In the genomic region with DNA sequence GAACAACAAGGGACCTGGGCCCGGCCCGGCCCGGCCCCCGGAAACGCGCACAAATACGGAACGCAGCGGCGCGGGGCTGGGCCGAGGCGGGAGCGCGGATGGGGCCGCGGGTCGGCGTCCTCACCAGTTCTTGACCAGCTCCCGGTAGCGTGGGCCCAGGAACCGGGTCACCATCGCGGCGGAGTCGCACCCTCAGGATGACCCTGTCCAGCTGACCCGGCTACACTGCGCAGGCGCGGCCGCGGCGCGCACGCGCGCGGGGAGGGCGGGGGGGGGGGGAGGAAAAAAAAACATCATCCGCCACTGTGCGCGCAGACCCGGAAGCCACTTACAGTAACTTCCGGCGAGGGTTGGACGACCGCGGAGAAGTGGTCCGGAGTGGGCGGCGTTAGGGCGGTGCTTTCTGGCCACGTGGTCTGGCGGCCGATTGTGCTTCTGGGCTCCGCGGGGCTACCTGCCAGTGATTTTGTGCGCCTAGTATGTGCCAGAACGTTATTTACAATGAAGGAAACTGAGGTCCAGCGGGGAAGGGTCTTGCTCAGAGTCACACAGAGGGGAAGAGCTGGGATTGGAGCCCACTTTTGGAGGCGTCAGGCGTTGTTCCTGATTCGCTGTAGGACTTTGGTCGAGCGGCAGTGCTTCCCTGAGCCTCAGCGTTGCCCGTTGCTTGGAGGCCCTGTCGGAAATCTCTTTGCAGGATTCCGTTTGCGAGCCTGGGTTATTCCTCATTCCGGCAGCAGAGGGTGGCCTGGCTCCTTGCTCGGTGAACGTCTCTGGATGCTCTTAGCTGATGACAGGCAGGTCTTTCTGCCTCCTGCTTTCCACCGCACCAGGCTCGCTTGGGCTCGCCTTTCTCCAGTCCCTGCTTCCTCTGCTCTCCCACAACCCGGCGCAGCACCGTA, we compare ENCODE assay signal across 1 cellular context.
TF ChIP-seq lines count a peak whose summit lies in the region.

UQCR11 (minus strand) TSS at position 227 of the 902 bp plus-strand sequence; CDS start at position 174, 53 bp downstream.

TF ChIP-seq in HepG2, 621 proteins besides CTCF, POLR2A, EP300 and RAD21 (continued from another document and continues in another):
- TF ChIP-seq, protein P1, sequence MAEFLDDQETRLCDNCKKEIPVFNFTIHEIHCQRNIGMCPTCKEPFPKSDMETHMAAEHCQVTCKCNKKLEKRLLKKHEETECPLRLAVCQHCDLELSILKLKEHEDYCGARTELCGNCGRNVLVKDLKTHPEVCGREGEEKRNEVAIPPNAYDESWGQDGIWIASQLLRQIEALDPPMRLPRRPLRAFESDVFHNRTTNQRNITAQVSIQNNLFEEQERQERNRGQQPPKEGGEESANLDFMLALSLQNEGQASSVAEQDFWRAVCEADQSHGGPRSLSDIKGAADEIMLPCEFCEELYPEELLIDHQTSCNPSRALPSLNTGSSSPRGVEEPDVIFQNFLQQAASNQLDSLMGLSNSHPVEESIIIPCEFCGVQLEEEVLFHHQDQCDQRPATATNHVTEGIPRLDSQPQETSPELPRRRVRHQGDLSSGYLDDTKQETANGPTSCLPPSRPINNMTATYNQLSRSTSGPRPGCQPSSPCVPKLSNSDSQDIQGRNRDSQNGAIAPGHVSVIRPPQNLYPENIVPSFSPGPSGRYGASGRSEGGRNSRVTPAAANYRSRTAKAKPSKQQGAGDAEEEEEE (CRISPR knock-in tag; IDR thresholded peaks at IDR 0.05; ENCODE audit: borderline replicate concordance), result no peak
- TF ChIP-seq POGK (CRISPR knock-in tag; conservative IDR thresholded peaks at IDR 0.05) (peak; percentile 75; the same call in 1 of the 2 replicates), MED8 (CRISPR knock-in tag; IDR thresholded peaks at IDR 0.05; ENCODE audit: insufficient replicate concordance) (no peak), ZNF703 (CRISPR knock-in tag; IDR thresholded peaks at IDR 0.05; ENCODE audit: borderline replicate concordance) (no peak; the same call in 1 of the 2 replicates), ZBTB25 (CRISPR knock-in tag; IDR thresholded peaks at IDR 0.05) (peak; percentile 48; the same call in 1 of the 2 replicates), MAFG (CRISPR knock-in tag; IDR thresholded peaks at IDR 0.05) (no peak), RXRB (CRISPR knock-in tag; IDR thresholded peaks at IDR 0.05; ENCODE audit: borderline replicate concordance) (peak; percentile 49; the same call in 1 of the 2 replicates), YEATS2 (CRISPR knock-in tag; IDR thresholded peaks at IDR 0.05; ENCODE audit: borderline replicate concordance) (peak; percentile 20), SIX4 (CRISPR knock-in tag; IDR thresholded peaks at IDR 0.05) (no peak), SUZ12 (IDR thresholded peaks at IDR 0.05; ENCODE audit: low read depth, low read length) (no peak), HMG20A (CRISPR knock-in tag; IDR thresholded peaks at IDR 0.05; ENCODE audit: borderline replicate concordance) (no peak), SRSF9 (IDR thresholded peaks at IDR 0.05; ENCODE audit: borderline replicate concordance, insufficient read depth, low read depth, low read length, poor library complexity, severe bottlenecking) (no peak), ZNF550 (CRISPR knock-in tag; IDR thresholded peaks at IDR 0.05; ENCODE audit: borderline replicate concordance) (no peak), PHF8 (CRISPR knock-in tag; IDR thresholded peaks at IDR 0.05) (peak; percentile 87), ZBTB42 (CRISPR knock-in tag; IDR thresholded peaks at IDR 0.05) (no peak), SALL1 (CRISPR knock-in tag; IDR thresholded peaks at IDR 0.05) (peak; percentile 66), FOXA1 (IDR thresholded peaks at IDR 0.05) (no peak), FOXA1 (CRISPR knock-in tag; IDR thresholded peaks at IDR 0.05) (no peak), SP140L (CRISPR knock-in tag; IDR thresholded peaks at IDR 0.05; ENCODE audit: borderline replicate concordance) (no peak), ATF1 (CRISPR knock-in tag; IDR thresholded peaks at IDR 0.05) (no peak), CSRNP2 (CRISPR knock-in tag; conservative IDR thresholded peaks at IDR 0.05; ENCODE audit: low read depth) (no peak), GATAD1 (CRISPR knock-in tag; IDR thresholded peaks at IDR 0.05) (peak; percentile 70), ZNF841 (CRISPR knock-in tag; IDR thresholded peaks at IDR 0.05; ENCODE audit: borderline replicate concordance) (no peak), WIZ (CRISPR knock-in tag; IDR thresholded peaks at IDR 0.05) (no peak), POLR2AphosphoS2 (IDR thresholded peaks at IDR 0.05; ENCODE audit: low read depth, low read length) (no peak), ZNF432 (CRISPR knock-in tag; IDR thresholded peaks at IDR 0.05; ENCODE audit: borderline replicate concordance) (no peak), JARID2 (CRISPR knock-in tag; IDR thresholded peaks at IDR 0.05; ENCODE audit: insufficient replicate concordance) (peak; percentile 34), ZNF567 (CRISPR knock-in tag; IDR thresholded peaks at IDR 0.05; ENCODE audit: borderline replicate concordance) (no peak), HMG20B (CRISPR knock-in tag; conservative IDR thresholded peaks at IDR 0.05) (no peak), RORA (CRISPR knock-in tag; IDR thresholded peaks at IDR 0.05) (no peak), PCBP1 (IDR thresholded peaks at IDR 0.05; ENCODE audit: borderline replicate concordance, low read depth, low read length) (no peak), ZNF30 (CRISPR knock-in tag; IDR thresholded peaks at IDR 0.05) (no peak), GMEB2 (CRISPR knock-in tag; IDR thresholded peaks at IDR 0.05; ENCODE audit: low read depth) (no peak), SRSF1 (optimal IDR thresholded peaks at IDR 0.05; ENCODE audit: low read depth, low read length) (no peak), FOXK2 (IDR thresholded peaks at IDR 0.05) (no peak), ZNF362 (CRISPR knock-in tag; IDR thresholded peaks at IDR 0.05; ENCODE audit: borderline replicate concordance) (peak; percentile 99), TSC22D2 (CRISPR knock-in tag; IDR thresholded peaks at IDR 0.05; ENCODE audit: borderline replicate concordance) (no peak), ZNF546 (CRISPR knock-in tag; conservative IDR thresholded peaks at IDR 0.05) (no peak), NRL (CRISPR knock-in tag; IDR thresholded peaks at IDR 0.05; ENCODE audit: borderline replicate concordance) (peak; percentile 67; the same call in 1 of the 2 replicates), BRCA1 (CRISPR knock-in tag; IDR thresholded peaks at IDR 0.05) (peak; percentile 64; the same call in 1 of the 2 replicates), MED1 (CRISPR knock-in tag; IDR thresholded peaks at IDR 0.05) (peak; percentile 40), PLRG1 (conservative IDR thresholded peaks at IDR 0.05) (no peak), HOXD1 (CRISPR knock-in tag; IDR thresholded peaks at IDR 0.05) (no peak)
- TF ChIP-seq, protein P2, sequence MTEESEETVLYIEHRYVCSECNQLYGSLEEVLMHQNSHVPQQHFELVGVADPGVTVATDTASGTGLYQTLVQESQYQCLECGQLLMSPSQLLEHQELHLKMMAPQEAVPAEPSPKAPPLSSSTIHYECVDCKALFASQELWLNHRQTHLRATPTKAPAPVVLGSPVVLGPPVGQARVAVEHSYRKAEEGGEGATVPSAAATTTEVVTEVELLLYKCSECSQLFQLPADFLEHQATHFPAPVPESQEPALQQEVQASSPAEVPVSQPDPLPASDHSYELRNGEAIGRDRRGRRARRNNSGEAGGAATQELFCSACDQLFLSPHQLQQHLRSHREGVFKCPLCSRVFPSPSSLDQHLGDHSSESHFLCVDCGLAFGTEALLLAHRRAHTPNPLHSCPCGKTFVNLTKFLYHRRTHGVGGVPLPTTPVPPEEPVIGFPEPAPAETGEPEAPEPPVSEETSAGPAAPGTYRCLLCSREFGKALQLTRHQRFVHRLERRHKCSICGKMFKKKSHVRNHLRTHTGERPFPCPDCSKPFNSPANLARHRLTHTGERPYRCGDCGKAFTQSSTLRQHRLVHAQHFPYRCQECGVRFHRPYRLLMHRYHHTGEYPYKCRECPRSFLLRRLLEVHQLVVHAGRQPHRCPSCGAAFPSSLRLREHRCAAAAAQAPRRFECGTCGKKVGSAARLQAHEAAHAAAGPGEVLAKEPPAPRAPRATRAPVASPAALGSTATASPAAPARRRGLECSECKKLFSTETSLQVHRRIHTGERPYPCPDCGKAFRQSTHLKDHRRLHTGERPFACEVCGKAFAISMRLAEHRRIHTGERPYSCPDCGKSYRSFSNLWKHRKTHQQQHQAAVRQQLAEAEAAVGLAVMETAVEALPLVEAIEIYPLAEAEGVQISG (CRISPR knock-in tag; IDR thresholded peaks at IDR 0.05), result peak; percentile 51; the same call in 1 of the 2 replicates
- TF ChIP-seq, protein P3, sequence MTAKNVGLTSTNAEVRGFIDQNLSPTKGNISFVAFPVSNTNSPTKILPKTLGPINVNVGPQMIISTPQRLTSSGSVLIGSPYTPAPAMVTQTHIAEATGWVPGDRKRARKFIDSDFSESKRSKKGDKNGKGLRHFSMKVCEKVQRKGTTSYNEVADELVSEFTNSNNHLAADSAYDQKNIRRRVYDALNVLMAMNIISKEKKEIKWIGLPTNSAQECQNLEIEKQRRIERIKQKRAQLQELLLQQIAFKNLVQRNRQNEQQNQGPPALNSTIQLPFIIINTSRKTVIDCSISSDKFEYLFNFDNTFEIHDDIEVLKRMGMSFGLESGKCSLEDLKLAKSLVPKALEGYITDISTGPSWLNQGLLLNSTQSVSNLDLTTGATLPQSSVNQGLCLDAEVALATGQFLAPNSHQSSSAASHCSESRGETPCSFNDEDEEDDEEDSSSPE (CRISPR knock-in tag; IDR thresholded peaks at IDR 0.05), result no peak
- TF ChIP-seq, protein P4, sequence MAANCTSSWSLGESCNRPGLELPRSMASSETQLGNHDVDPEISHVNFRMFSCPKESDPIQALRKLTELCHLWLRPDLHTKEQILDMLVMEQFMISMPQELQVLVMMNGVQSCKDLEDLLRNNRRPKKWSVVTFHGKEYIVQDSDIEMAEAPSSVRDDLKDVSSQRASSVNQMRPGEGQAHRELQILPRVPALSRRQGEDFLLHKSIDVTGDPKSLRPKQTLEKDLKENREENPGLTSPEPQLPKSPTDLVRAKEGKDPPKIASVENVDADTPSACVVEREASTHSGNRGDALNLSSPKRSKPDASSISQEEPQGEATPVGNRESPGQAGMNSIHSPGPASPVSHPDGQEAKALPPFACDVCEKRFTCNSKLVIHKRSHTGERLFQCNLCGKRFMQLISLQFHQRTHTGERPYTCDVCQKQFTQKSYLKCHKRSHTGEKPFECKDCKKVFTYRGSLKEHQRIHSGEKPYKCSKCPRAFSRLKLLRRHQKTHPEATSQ (CRISPR knock-in tag; IDR thresholded peaks at IDR 0.05; ENCODE audit: borderline replicate concordance), result no peak
- TF ChIP-seq, protein P5, sequence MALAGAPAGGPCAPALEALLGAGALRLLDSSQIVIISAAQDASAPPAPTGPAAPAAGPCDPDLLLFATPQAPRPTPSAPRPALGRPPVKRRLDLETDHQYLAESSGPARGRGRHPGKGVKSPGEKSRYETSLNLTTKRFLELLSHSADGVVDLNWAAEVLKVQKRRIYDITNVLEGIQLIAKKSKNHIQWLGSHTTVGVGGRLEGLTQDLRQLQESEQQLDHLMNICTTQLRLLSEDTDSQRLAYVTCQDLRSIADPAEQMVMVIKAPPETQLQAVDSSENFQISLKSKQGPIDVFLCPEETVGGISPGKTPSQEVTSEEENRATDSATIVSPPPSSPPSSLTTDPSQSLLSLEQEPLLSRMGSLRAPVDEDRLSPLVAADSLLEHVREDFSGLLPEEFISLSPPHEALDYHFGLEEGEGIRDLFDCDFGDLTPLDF (CRISPR knock-in tag; IDR thresholded peaks at IDR 0.05), result no peak
